21 cellular contexts compared by ENCODE assay signal in the genomic region with DNA sequence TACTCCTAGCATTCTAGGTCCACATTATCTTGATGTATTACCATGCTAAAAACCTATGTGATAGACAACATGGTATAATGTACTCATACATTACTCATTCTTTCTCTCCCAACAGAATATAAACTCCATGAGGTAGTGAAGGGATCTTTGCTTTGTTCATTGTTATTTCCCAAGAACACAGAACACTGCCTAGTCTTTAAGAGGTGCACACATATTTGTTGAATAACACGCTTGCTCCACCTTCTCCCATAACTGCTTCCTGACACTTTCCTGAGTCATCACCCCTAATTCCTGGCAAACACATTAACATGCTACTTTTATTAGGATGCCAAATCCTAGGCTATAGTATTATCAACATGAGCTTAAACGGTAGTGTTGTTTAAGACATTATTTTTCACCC. TPM values are rescaled to one million over a fixed set of nuclear protein-coding genes. Genes with fewer than 3 reads are reported as not detected.
DNase-seq lines count a peak whose midpoint lies in the region; ATAC-seq and TF ChIP-seq lines count a peak whose summit lies in the region.
"Had no signal": no experiment of that assay in that cellular context is flagged by ENCODE, and none has a peak within 500 bp of the region (broad histone marks: within the 10 kb centered on the region; RNA-seq: fewer than 3 reads in every experiment).

No MANE protein-coding gene starts in this region.

- no peak for TF ChIP-seq CTCF in nephron (IDR thresholded peaks at IDR 0.05; ENCODE audit: unreplicated experiment in 3 of 3)

- no peak overlapping the region for H3K4me3 Mint-ChIP-seq in nephron
- H3K4me3 Mint-ChIP-seq in natural killer cell treated with Interleukin-12 subunit alpha and Interleukin-12 subunit beta and Interleukin-15 and Interleukin-18, amount 100 ng/mL, for 72 hours = no peak overlapping the region
- H3K4me3 Mint-ChIP-seq: activated B cell treated with CpG ODN at 0.5 μM for 24 hours; activated naive CD4-positive, alpha-beta T cell treated with anti-CD3 and anti-CD28 coated beads for 36 hours; memory B cell; T-cell had no signal

- H3K27ac Mint-ChIP-seq in nephron = peak overlapping the region; percentile 7 to 61 (median 31)
- no peak overlapping the region for H3K27ac Mint-ChIP-seq in natural killer cell treated with Interleukin-12 subunit alpha and Interleukin-12 subunit beta and Interleukin-15 and Interleukin-18, amount 100 ng/mL, for 72 hours
- H3K27ac Mint-ChIP-seq: activated B cell treated with CpG ODN at 0.5 μM for 24 hours; activated naive CD4-positive, alpha-beta T cell treated with anti-CD3 and anti-CD28 coated beads for 36 hours; memory B cell; T-cell had no signal

- H3K9me3 Mint-ChIP-seq in nephron = no peaks in the 10 kb centered on the region
- no peaks in the 10 kb centered on the region for H3K9me3 Mint-ChIP-seq in natural killer cell treated with Interleukin-12 subunit alpha and Interleukin-12 subunit beta and Interleukin-15 and Interleukin-18, amount 100 ng/mL, for 72 hours
- H3K9me3 Mint-ChIP-seq: activated B cell treated with CpG ODN at 0.5 μM for 24 hours; activated naive CD4-positive, alpha-beta T cell treated with anti-CD3 and anti-CD28 coated beads for 36 hours; memory B cell; T-cell had no signal

- peaks cover 27% of the 10 kb centered on the region for H3K4me1 ChIP-seq in endocrine pancreas (ENCODE audit: control insufficient read depth, insufficient read depth, low read length)
- H3K4me1 ChIP-seq: BE2C, Peyer's patch, spleen had no signal

- no peak overlapping the region for H3K4me3 ChIP-seq in MG63
- peak overlapping the region; percentile 25 for H3K4me3 ChIP-seq in endocrine pancreas (ENCODE audit: control insufficient read depth, insufficient read depth, low read length)
- H3K4me3 ChIP-seq: Peyer's patch, spleen had no signal

- H3K4me1 Mint-ChIP-seq in nephron = peaks cover 4% of the 10 kb centered on the region
- H3K4me1 Mint-ChIP-seq in natural killer cell treated with Interleukin-12 subunit alpha and Interleukin-12 subunit beta and Interleukin-15 and Interleukin-18, amount 100 ng/mL, for 72 hours (ENCODE audit: low read depth in 2 of 2) = peaks cover 5 to 10% of the 10 kb centered on the region in 2 donors

- peaks cover 33% of the 10 kb centered on the region for H3K36me3 ChIP-seq in MG63
- H3K36me3 ChIP-seq in endocrine pancreas (ENCODE audit: control insufficient read depth, insufficient read depth, low read length) = peaks cover 2% of the 10 kb centered on the region
- H3K36me3 ChIP-seq: BE2C had no signal

- ATAC-seq in GM21717 (IDR thresholded peaks at IDR 0.05; ENCODE audit: unreplicated experiment) = no peak
- ATAC-seq in natural killer cell treated with Interleukin-12 subunit alpha and Interleukin-12 subunit beta and Interleukin-15 and Interleukin-18, amount 100 ng/mL, for 72 hours = no peak
- ATAC-seq: T-cell had no signal

- H3K27me3 Mint-ChIP-seq in nephron (ENCODE audit: low read depth) = no peaks in the 10 kb centered on the region
- H3K27me3 Mint-ChIP-seq in natural killer cell treated with Interleukin-12 subunit alpha and Interleukin-12 subunit beta and Interleukin-15 and Interleukin-18, amount 100 ng/mL, for 72 hours = no peaks in the 10 kb centered on the region
- H3K27me3 Mint-ChIP-seq: activated B cell treated with CpG ODN at 0.5 μM for 24 hours, memory B cell, T-cell had no signal

- H3K27me3 ChIP-seq in MG63 (no peaks in the 10 kb centered on the region), endocrine pancreas (ENCODE audit: control insufficient read depth, insufficient read depth, low read length) (no peaks in the 10 kb centered on the region)
- H3K27me3 ChIP-seq: BE2C, Peyer's patch, spleen had no signal

- no peak overlapping the region for H3K9ac ChIP-seq in endocrine pancreas (ENCODE audit: control insufficient read depth, insufficient read depth, low read length)

- DNase-seq in EH (ENCODE audit: low read depth) (peak; percentile 56), MG63 (peak; percentile 38), dedifferentiated amniotic fluid mesenchymal stem cell (ENCODE audit: extremely low spot score) (no peak)
- no peak for DNase-seq in central memory CD4-positive, alpha-beta T cell
- DNase-seq in natural killer cell treated with Interleukin-12 subunit alpha and Interleukin-12 subunit beta and Interleukin-15 and Interleukin-18, amount 100 ng/mL, for 72 hours (ENCODE audit: low spot score) = no peak
- DNase-seq: activated B cell treated with CpG ODN at 0.5 μM for 24 hours; activated naive CD4-positive, alpha-beta T cell treated with anti-CD3 and anti-CD28 coated beads for 36 hours; BE2C; cerebellar nuclear complex; DMS153; NCI-H2029; NCI-H526 treated with DMSO at 0.1 percent for 48 hours; nucleus accumbens; Peyer's patch; spleen; substantia nigra; T-cell had no signal

- peaks cover 44% of the 10 kb centered on the region for H3K36me3 Mint-ChIP-seq in nephron (ENCODE audit: low read depth)
- peaks cover 17% of the 10 kb centered on the region for H3K36me3 Mint-ChIP-seq in natural killer cell treated with Interleukin-12 subunit alpha and Interleukin-12 subunit beta and Interleukin-15 and Interleukin-18, amount 100 ng/mL, for 72 hours

- H3K9me3 ChIP-seq in MG63 (no peaks in the 10 kb centered on the region), endocrine pancreas (ENCODE audit: control insufficient read depth, low read length) (no peaks in the 10 kb centered on the region)
- H3K9me3 ChIP-seq: BE2C, Peyer's patch, spleen had no signal

RNA-seq across cellular contexts. Expression of gene REV1, which starts 41.3 kb away (rescaled TPM):
- total RNA-seq in MG63 (2014; rRNA removed; shearing (Covaris generic); ENCODE audit: low replicate concordance) = 10.9 and 11.7 TPM in 2 replicates
- total RNA-seq in natural killer cell treated with Interleukin-12 subunit alpha and Interleukin-12 subunit beta and Interleukin-15 and Interleukin-18, amount 100 ng/mL, for 72 hours = 10 to 100 TPM; 26.7 to 59.5 TPM

Comparison
In these comparisons a context has a peak if more than half of its experiments do, and no peak if none do; other contexts are left out.
1. DNase-seq: peak in EH (single experiment) and MG63 (single experiment); none in central memory CD4-positive, alpha-beta T cell (single experiment), dedifferentiated amniotic fluid mesenchymal stem cell (single experiment) and natural killer cell treated with Interleukin-12 subunit alpha and Interleukin-12 subunit beta and Interleukin-15 and Interleukin-18, amount 100 ng/mL, for 72 hours (single experiment).
2. H3K27ac Mint-ChIP-seq: peak in nephron (3 of 3); none in natural killer cell treated with Interleukin-12 subunit alpha and Interleukin-12 subunit beta and Interleukin-15 and Interleukin-18, amount 100 ng/mL, for 72 hours (0 of 2).